In genomic region chr12:16437281-16437816, GRCh38 we compare ENCODE assay signal across 14 cellular contexts.
"Had no signal": no experiment of that assay in that cellular context is flagged by ENCODE, and none has a peak within 500 bp of the region (broad histone marks: within the 10 kb centered on the region; RNA-seq: fewer than 3 reads in every experiment).

No MANE protein-coding gene starts in this region.

- H2AFZ ChIP-seq: parathyroid adenoma had no signal

- DNase-seq: activated CD4-positive, alpha-beta T cell treated with anti-CD3 and anti-CD28 coated beads, Interleukin-2, amount 10 ng/mL, durations not matched to agents 7 days and 5 days; activated CD8-positive, alpha-beta T cell treated with anti-CD3 and anti-CD28 coated beads, Interleukin-2, amount 10 ng/mL, durations not matched to agents 7 days and 5 days; activated naive CD4-positive, alpha-beta T cell treated with anti-CD3 and anti-CD28 coated beads for 36 hours; activated T-cell treated with anti-CD3 and anti-CD28 coated beads, Interleukin-2, amount 50 U/mL, for 24 hours; anterior cingulate cortex; caudate nucleus; effector memory CD8-positive, alpha-beta T cell; kidney glomerular epithelial cell; sigmoid colon; stimulated activated naive B cell treated with anti-CD40 and anti-IgM and Interleukin-4, amounts not matched to agents 10 μg/mL and 1 μg/mL and 100 μg/mL, for 72 hours had no signal

- H3K79me2 ChIP-seq: parathyroid adenoma had no signal

- ATAC-seq: activated CD8-positive, alpha-beta T cell treated with anti-CD3 and anti-CD28 coated beads, Interleukin-2, amount 10 ng/mL, durations not matched to agents 7 days and 5 days; effector memory CD8-positive, alpha-beta T cell; foreskin keratinocyte; natural killer cell treated with Interleukin-12 subunit alpha and Interleukin-12 subunit beta and Interleukin-15 and Interleukin-18, amount 100 ng/mL, for 72 hours; stimulated activated naive B cell treated with anti-CD40 and anti-IgM and Interleukin-4, amounts not matched to agents 10 μg/mL and 1 μg/mL and 100 μg/mL, for 72 hours had no signal

- H3K4me3 ChIP-seq: sigmoid colon, thoracic aorta had no signal

- H3K9me3 ChIP-seq: thoracic aorta had no signal

- H3K9ac ChIP-seq: parathyroid adenoma had no signal

- H3K36me3 ChIP-seq: sigmoid colon, thoracic aorta had no signal

- H3K27ac ChIP-seq: foreskin keratinocyte, parathyroid adenoma, sigmoid colon, thoracic aorta had no signal

- H3K27me3 ChIP-seq: foreskin keratinocyte, sigmoid colon had no signal

- H3K4me1 ChIP-seq: foreskin keratinocyte, parathyroid adenoma, sigmoid colon had no signal
